ENCODE assay signal across 22 cellular contexts in the genomic region with DNA sequence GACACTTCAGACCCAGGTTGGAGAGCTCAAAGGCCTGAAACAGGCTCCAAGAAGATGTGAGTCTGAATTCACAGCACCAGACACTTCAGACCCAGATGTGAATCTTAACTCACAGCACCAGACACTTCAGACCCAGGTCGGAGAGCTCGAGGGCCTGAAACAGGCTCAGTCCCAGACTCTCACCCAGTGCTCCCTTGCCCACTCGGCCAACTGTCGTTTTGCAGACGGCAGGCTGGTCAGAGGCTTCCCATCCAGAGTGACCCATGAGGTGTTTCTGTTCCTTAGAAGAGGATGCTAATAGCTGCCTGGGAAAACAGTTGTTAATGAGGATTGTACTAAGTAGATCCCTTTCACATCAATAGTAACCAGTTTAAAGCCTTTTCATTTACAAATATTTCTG.
"Had no signal": no experiment of that assay in that cellular context is flagged by ENCODE, and none has a peak within 500 bp of the region (broad histone marks: within the 10 kb centered on the region; RNA-seq: fewer than 3 reads in every experiment).

No MANE protein-coding gene starts in this region.

- H3K27me3 ChIP-seq: colonic mucosa, heart left ventricle, upper lobe of left lung had no signal

- H3K4me3 Mint-ChIP-seq: activated CD4-positive, alpha-beta T cell treated with anti-CD3 and anti-CD28 coated beads, Interleukin-2, amount 10 ng/mL, durations not matched to agents 7 days and 5 days; activated CD8-positive, alpha-beta T cell treated with anti-CD3 and anti-CD28 coated beads for 36 hours; activated naive CD8-positive, alpha-beta T cell treated with anti-CD3 and anti-CD28 coated beads for 36 hours; central memory CD8-positive, alpha-beta T cell; memory B cell; nephron progenitor cell; stimulated activated memory B cell treated with anti-CD40 and anti-IgM and Interleukin-4, amounts not matched to agents 10 μg/mL and 1 μg/mL and 100 μg/mL, for 72 hours had no signal

- H3K27ac Mint-ChIP-seq: activated CD4-positive, alpha-beta T cell treated with anti-CD3 and anti-CD28 coated beads, Interleukin-2, amount 10 ng/mL, durations not matched to agents 7 days and 5 days; activated CD8-positive, alpha-beta T cell treated with anti-CD3 and anti-CD28 coated beads for 36 hours; activated naive CD8-positive, alpha-beta T cell treated with anti-CD3 and anti-CD28 coated beads for 36 hours; activated T-helper 2 cell treated with anti-CD3 and anti-CD28 coated beads, Interferon-gamma antibody, Interleukin-2, Interleukin-4, amounts not matched to agents 10 μg/mL and 5 μg/mL and 100 μg/mL, durations not matched to agents 14 hours and 24 hours and 36 hours; memory B cell; stimulated activated memory B cell treated with anti-CD40 and anti-IgM and Interleukin-4, amounts not matched to agents 10 μg/mL and 1 μg/mL and 100 μg/mL, for 72 hours had no signal

- H3K4me1 Mint-ChIP-seq: activated CD4-positive, alpha-beta T cell treated with anti-CD3 and anti-CD28 coated beads, Interleukin-2, amount 10 ng/mL, durations not matched to agents 7 days and 5 days; central memory CD8-positive, alpha-beta T cell had no signal

- H3K4me3 ChIP-seq: colonic mucosa, heart left ventricle, SK-N-MC, skin epidermis, upper lobe of left lung had no signal

- H3K36me3 ChIP-seq: colonic mucosa had no signal

- H3K4me1 ChIP-seq: colonic mucosa had no signal

- H3K36me3 Mint-ChIP-seq: memory B cell had no signal

- H3K27me3 Mint-ChIP-seq: activated CD4-positive, alpha-beta T cell treated with anti-CD3 and anti-CD28 coated beads, Interleukin-2, amount 10 ng/mL, durations not matched to agents 7 days and 5 days; activated CD8-positive, alpha-beta T cell treated with anti-CD3 and anti-CD28 coated beads for 36 hours; activated naive CD8-positive, alpha-beta T cell treated with anti-CD3 and anti-CD28 coated beads for 36 hours; central memory CD8-positive, alpha-beta T cell; memory B cell; stimulated activated memory B cell treated with anti-CD40 and anti-IgM and Interleukin-4, amounts not matched to agents 10 μg/mL and 1 μg/mL and 100 μg/mL, for 72 hours had no signal

- H3K9me3 ChIP-seq: colonic mucosa, heart left ventricle, upper lobe of left lung had no signal

- H3K9me3 Mint-ChIP-seq: activated CD4-positive, alpha-beta T cell treated with anti-CD3 and anti-CD28 coated beads, Interleukin-2, amount 10 ng/mL, durations not matched to agents 7 days and 5 days; activated CD8-positive, alpha-beta T cell treated with anti-CD3 and anti-CD28 coated beads for 36 hours; activated naive CD8-positive, alpha-beta T cell treated with anti-CD3 and anti-CD28 coated beads for 36 hours; activated T-helper 2 cell treated with anti-CD3 and anti-CD28 coated beads, Interferon-gamma antibody, Interleukin-2, Interleukin-4, amounts not matched to agents 10 μg/mL and 5 μg/mL and 100 μg/mL, durations not matched to agents 14 hours and 24 hours and 36 hours; central memory CD8-positive, alpha-beta T cell; nephron progenitor cell had no signal

- DNase-seq: activated CD4-positive, alpha-beta T cell treated with anti-CD3 and anti-CD28 coated beads, Interleukin-2, amount 10 ng/mL, durations not matched to agents 7 days and 5 days; activated CD8-positive, alpha-beta T cell treated with anti-CD3 and anti-CD28 coated beads for 36 hours; activated naive CD4-positive, alpha-beta T cell; activated naive CD8-positive, alpha-beta T cell treated with anti-CD3 and anti-CD28 coated beads for 36 hours; activated T-cell treated with anti-CD3 and anti-CD28 coated beads, Interleukin-2, amount 50 U/mL, for 1 hour; colonic mucosa; left cardiac atrium; nephron progenitor cell; nucleus accumbens; stimulated activated CD4-positive, alpha-beta T cell treated with anti-CD3 and anti-CD28 coated beads, Interleukin-2, amount 100 ng/mL, for 24 hours; SW 1271; T-helper 2 cell; upper lobe of left lung had no signal

- H3K27ac ChIP-seq: colonic mucosa, SK-N-MC, skin epidermis, upper lobe of left lung, VCaP had no signal

- ATAC-seq: activated CD4-positive, CD25-positive, alpha-beta regulatory T cell treated with anti-CD3 and anti-CD28 coated beads, Interleukin-2, amount 50 U/mL, for 24 hours; activated CD8-positive, alpha-beta T cell treated with anti-CD3 and anti-CD28 coated beads for 36 hours; stimulated activated memory B cell treated with anti-CD40 and anti-IgM and Interleukin-4, amounts not matched to agents 10 μg/mL and 1 μg/mL and 100 μg/mL, for 72 hours had no signal
